Comparison of ENCODE assay signal across 10 cellular contexts in the genomic region with DNA sequence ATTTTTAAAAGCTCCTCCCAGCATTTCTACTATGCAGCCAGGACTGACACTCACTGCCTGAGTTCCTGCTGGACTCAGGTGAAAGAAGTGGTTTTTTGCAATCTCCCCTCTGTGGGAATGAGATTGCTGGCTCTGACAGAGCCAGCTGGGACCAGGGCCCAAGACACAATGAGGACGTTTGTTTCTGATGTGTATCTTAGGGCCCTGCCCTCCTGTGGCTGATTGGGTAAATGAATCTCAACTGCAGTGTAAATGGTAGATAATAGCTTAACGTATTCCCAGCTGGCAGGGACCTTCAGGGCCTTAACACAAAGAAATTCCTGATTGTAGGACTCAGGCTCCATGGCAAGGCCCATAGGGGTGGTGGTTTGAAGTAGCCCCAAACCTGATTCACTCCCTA.
A peak's percentile ranks its signal among the peaks of the same experiment; 100 is the strongest.
DNase-seq lines count a peak whose midpoint lies in the region; ATAC-seq and TF ChIP-seq lines count a peak whose summit lies in the region.
"Had no signal": no experiment of that assay in that cellular context is flagged by ENCODE, and none has a peak within 500 bp of the region (broad histone marks: within the 10 kb centered on the region; RNA-seq: fewer than 3 reads in every experiment).

No MANE protein-coding gene starts in this region.

- no peaks in the 10 kb centered on the region for H3K36me3 Mint-ChIP-seq in activated CD4-positive, alpha-beta T cell treated with anti-CD3 and anti-CD28 coated beads, Interleukin-2, amount 10 ng/mL, durations not matched to agents 7 days and 5 days (ENCODE audit: low read depth)
- H3K36me3 Mint-ChIP-seq: IgD-negative memory B cell had no signal

- H3K27me3 Mint-ChIP-seq in activated CD4-positive, alpha-beta T cell treated with anti-CD3 and anti-CD28 coated beads, Interleukin-2, amount 10 ng/mL, durations not matched to agents 7 days and 5 days, result no peaks in the 10 kb centered on the region
- H3K27me3 Mint-ChIP-seq: IgD-negative memory B cell had no signal

- CTCF ChIA-PET in activated CD4-positive, alpha-beta T cell treated with anti-CD3 and anti-CD28 coated beads, Interleukin-2, amount 10 ng/mL, durations not matched to agents 7 days and 5 days (lab: Charles Lee), result interaction anchor here (0.9 kb wide), 1 partner anchor 235 kb away, joined by 4 read pairs; the partner anchor contains the start of gene NCBP2L
- CTCF ChIA-PET in GM10248 (lab: Yijun Ruan, JAX), result interaction anchor here (3.0 kb wide), 1 partner anchor 235 kb away, joined by 8 read pairs; the partner anchor contains the start of gene NCBP2L

- peak; percentile 38 for DNase-seq in COR-L47 (lab: John Stamatoyannopoulos, UW)
- DNase-seq in SK-MEL-5 (ENCODE audit: low read depth, low spot score), result peak; percentile 64
- DNase-seq in islet precursor cell, result peak; percentile 89
- no peak for DNase-seq in 8988T
- no peak for DNase-seq in activated CD4-positive, alpha-beta T cell treated with anti-CD3 and anti-CD28 coated beads, Interleukin-2, amount 10 ng/mL, durations not matched to agents 7 days and 5 days
- DNase-seq in GM10248 (ENCODE audit: extremely low spot score), result no peak
- no peak for DNase-seq in activated gamma-delta T cell treated with Interleukin-2 at 50 U/mL for 16 hours
- DNase-seq: activated T-cell treated with anti-CD3 and anti-CD28 coated beads, Interleukin-2, amount 50 U/mL, for 72 hours had no signal

- peak; percentile 49 for ATAC-seq in HG02852 (IDR thresholded peaks at IDR 0.05; ENCODE audit: unreplicated experiment)
- ATAC-seq: activated T-cell treated with anti-CD3 and anti-CD28 coated beads, Interleukin-2, amount 50 U/mL, for 72 hours had no signal

- no peaks in the 10 kb centered on the region for H3K4me1 Mint-ChIP-seq in activated CD4-positive, alpha-beta T cell treated with anti-CD3 and anti-CD28 coated beads, Interleukin-2, amount 10 ng/mL, durations not matched to agents 7 days and 5 days
- H3K4me1 Mint-ChIP-seq: IgD-negative memory B cell had no signal

- no peaks in the 10 kb centered on the region for H3K9me3 Mint-ChIP-seq in activated CD4-positive, alpha-beta T cell treated with anti-CD3 and anti-CD28 coated beads, Interleukin-2, amount 10 ng/mL, durations not matched to agents 7 days and 5 days
- H3K9me3 Mint-ChIP-seq: activated T-cell treated with anti-CD3 and anti-CD28 coated beads, Interleukin-2, amount 50 U/mL, for 72 hours; IgD-negative memory B cell had no signal

- no peak overlapping the region for H3K27ac Mint-ChIP-seq in activated CD4-positive, alpha-beta T cell treated with anti-CD3 and anti-CD28 coated beads, Interleukin-2, amount 10 ng/mL, durations not matched to agents 7 days and 5 days
- H3K27ac Mint-ChIP-seq: activated T-cell treated with anti-CD3 and anti-CD28 coated beads, Interleukin-2, amount 50 U/mL, for 72 hours; IgD-negative memory B cell had no signal

- no peak for TF ChIP-seq CTCF in GM10248 (IDR thresholded peaks at IDR 0.05; ENCODE audit: control extremely low read depth, extremely low read depth, low read depth, missing control alignments)

- no peak overlapping the region for H3K4me3 Mint-ChIP-seq in activated CD4-positive, alpha-beta T cell treated with anti-CD3 and anti-CD28 coated beads, Interleukin-2, amount 10 ng/mL, durations not matched to agents 7 days and 5 days
- H3K4me3 Mint-ChIP-seq: activated T-cell treated with anti-CD3 and anti-CD28 coated beads, Interleukin-2, amount 50 U/mL, for 72 hours; IgD-negative memory B cell had no signal

- POLR2A ChIA-PET in activated CD4-positive, alpha-beta T cell treated with anti-CD3 and anti-CD28 coated beads, Interleukin-2, amount 10 ng/mL, durations not matched to agents 7 days and 5 days (lab: Charles Lee), result no interaction called here
- POLR2A ChIA-PET in GM10248 (lab: Yijun Ruan, JAX), result no interaction called here

- in situ Hi-C loops in SK-MEL-5 (cut with HindIII; ENCODE audit: low pct_unique_long_range_greater_than_20kb, low sequenced_read_pairs), result no loop called here

Comparison
In these comparisons a context has a peak if more than half of its experiments do, and no peak if none do; other contexts are left out.
1. DNase-seq: peak in COR-L47 (single experiment), SK-MEL-5 (single experiment) and islet precursor cell (single experiment); none in 8988T (single experiment), activated CD4-positive, alpha-beta T cell treated with anti-CD3 and anti-CD28 coated beads, Interleukin-2, amount 10 ng/mL, durations not matched to agents 7 days and 5 days (single experiment), GM10248 (single experiment) and activated gamma-delta T cell treated with Interleukin-2 at 50 U/mL for 16 hours (single experiment).